24 cellular contexts compared by ENCODE assay signal in genomic region chr19:35271546-35271945, GRCh38. TPM values are rescaled to one million over a fixed set of nuclear protein-coding genes. Genes with fewer than 3 reads are reported as not detected.
A peak's percentile ranks its signal among the peaks of the same experiment; 100 is the strongest.
DNase-seq lines count a peak whose midpoint lies in the region; ATAC-seq and TF ChIP-seq lines count a peak whose summit lies in the region.
"Had no signal": no experiment of that assay in that cellular context is flagged by ENCODE, and none has a peak within 500 bp of the region (broad histone marks: within the 10 kb centered on the region; RNA-seq: fewer than 3 reads in every experiment).

No MANE protein-coding gene starts in this region.

- H3K4me2 ChIP-seq in osteoblast (ENCODE audit: insufficient read depth, low read length): no peak overlapping the region

- DNase-seq in activated T-cell treated with anti-CD3 and anti-CD28 coated beads, Interleukin-2, amount 50 U/mL, for 24 hours: no peak
- no peak for DNase-seq in activated T-cell treated with anti-CD3 and anti-CD28 coated beads, Interleukin-2, amount 50 U/mL, for 72 hours
- DNase-seq in osteoblast (ENCODE audit: insufficient read length, low spot score, missing footprints) (peak; percentile 38), HK-2 (ENCODE audit: unreplicated experiment) (no peak), kidney glomerular epithelial cell (lab: John Stamatoyannopoulos, UW) (no peak)
- DNase-seq in stimulated activated naive CD4-positive, alpha-beta T cell (lab: John Stamatoyannopoulos, UW): no peak
- DNase-seq: activated naive CD4-positive, alpha-beta T cell treated with anti-CD3 and anti-CD28 coated beads, Interleukin-2, amount 10 ng/mL, durations not matched to agents 7 days and 5 days; BE2C; glutamatergic neuron; mucosa of descending colon; NCI-H1417 treated with DMSO at 0.1 percent for 48 hours; NCI-H526; occipital lobe; retina; stimulated activated CD4-positive, alpha-beta T cell treated with anti-CD3 and anti-CD28 coated beads, Interleukin-12 subunit alpha, Interleukin-12 subunit beta, amount 100 ng/mL, for 4 hours; stimulated activated CD8-positive, alpha-beta memory T cell treated with anti-CD3 and anti-CD28 coated beads, Interleukin-4, amount 100 ng/mL, for 48 hours; SW 1271; testis had no signal

- H3K79me2 ChIP-seq in osteoblast (ENCODE audit: insufficient read depth, low read length): peaks cover 12% of the 10 kb centered on the region

- H3K36me3 Mint-ChIP-seq in activated T-cell treated with anti-CD3 and anti-CD28 coated beads, Interleukin-2, amount 50 U/mL, for 24 hours (ENCODE audit: low read depth): peaks cover 72% of the 10 kb centered on the region
- peaks cover 9 to 20% of the 10 kb centered on the region in 2 donors for H3K36me3 Mint-ChIP-seq in activated T-cell treated with anti-CD3 and anti-CD28 coated beads, Interleukin-2, amount 50 U/mL, for 72 hours (ENCODE audit: insufficient read depth in 2 of 2)
- H3K36me3 Mint-ChIP-seq in IgD-negative memory B cell: no peaks in the 10 kb centered on the region

- TF ChIP-seq CTCF in osteoblast (IDR thresholded peaks at IDR 0.05; ENCODE audit: extremely low read depth, low read depth, low read length): no peak

- peaks cover 40% of the 10 kb centered on the region for H3K36me3 ChIP-seq in osteoblast (ENCODE audit: insufficient read depth, low read length)

- no peaks in the 10 kb centered on the region for H3K9me3 Mint-ChIP-seq in activated T-cell treated with anti-CD3 and anti-CD28 coated beads, Interleukin-2, amount 50 U/mL, for 24 hours
- H3K9me3 Mint-ChIP-seq in activated T-cell treated with anti-CD3 and anti-CD28 coated beads, Interleukin-2, amount 50 U/mL, for 72 hours: no peaks in the 10 kb centered on the region
- no peaks in the 10 kb centered on the region for H3K9me3 Mint-ChIP-seq in IgD-negative memory B cell
- H3K9me3 Mint-ChIP-seq: activated naive CD4-positive, alpha-beta T cell treated with anti-CD3 and anti-CD28 coated beads, Interleukin-2, amount 10 ng/mL, durations not matched to agents 7 days and 5 days had no signal

- no peak overlapping the region for H3K4me3 Mint-ChIP-seq in activated T-cell treated with anti-CD3 and anti-CD28 coated beads, Interleukin-2, amount 50 U/mL, for 24 hours
- H3K4me3 Mint-ChIP-seq in activated T-cell treated with anti-CD3 and anti-CD28 coated beads, Interleukin-2, amount 50 U/mL, for 72 hours: no peak overlapping the region
- H3K4me3 Mint-ChIP-seq in IgD-negative memory B cell: peak overlapping the region in 1 of 4 donors; percentile 86
- H3K4me3 Mint-ChIP-seq: activated naive CD4-positive, alpha-beta T cell treated with anti-CD3 and anti-CD28 coated beads, Interleukin-2, amount 10 ng/mL, durations not matched to agents 7 days and 5 days had no signal

- H4K20me1 ChIP-seq in osteoblast (ENCODE audit: insufficient read depth, low read length): peaks cover 14% of the 10 kb centered on the region

- H3K4me1 Mint-ChIP-seq in activated T-cell treated with anti-CD3 and anti-CD28 coated beads, Interleukin-2, amount 50 U/mL, for 24 hours (ENCODE audit: low read depth): peaks cover 24% of the 10 kb centered on the region
- peaks cover 22% of the 10 kb centered on the region for H3K4me1 Mint-ChIP-seq in activated T-cell treated with anti-CD3 and anti-CD28 coated beads, Interleukin-2, amount 50 U/mL, for 72 hours (ENCODE audit: low read depth)
- peaks cover 20 to 28% (median 27%) of the 10 kb centered on the region in 3 donors for H3K4me1 Mint-ChIP-seq in IgD-negative memory B cell

- no peak overlapping the region for H3K4me3 ChIP-seq in osteoblast (ENCODE audit: insufficient read depth, low read length)
- H3K4me3 ChIP-seq: ascending aorta, mucosa of descending colon, testis had no signal

- no peaks in the 10 kb centered on the region for H3K9me3 ChIP-seq in osteoblast (ENCODE audit: low read depth, low read length)
- H3K9me3 ChIP-seq: ascending aorta, BE2C, mucosa of descending colon, testis had no signal

- ATAC-seq in activated T-cell treated with anti-CD3 and anti-CD28 coated beads, Interleukin-2, amount 50 U/mL, for 72 hours (replicated peaks in 1 of 2): no peak
- ATAC-seq: mucosa of descending colon had no signal

- peaks cover 6% of the 10 kb centered on the region for H3K4me1 ChIP-seq in osteoblast (ENCODE audit: insufficient read depth, low read length)
- H3K4me1 ChIP-seq: BE2C had no signal

- H3K27ac ChIP-seq in cingulate gyrus (ENCODE audit: low read depth, low read length): peak overlapping the region; percentile 65
- no peak overlapping the region for H3K27ac ChIP-seq in osteoblast (ENCODE audit: low read depth, low read length)
- H3K27ac ChIP-seq: ascending aorta, testis had no signal

- H3K27me3 ChIP-seq in osteoblast (ENCODE audit: insufficient read depth, low read length): no peaks in the 10 kb centered on the region
- H3K27me3 ChIP-seq: ascending aorta, BE2C, testis had no signal

- H3K27me3 Mint-ChIP-seq in activated T-cell treated with anti-CD3 and anti-CD28 coated beads, Interleukin-2, amount 50 U/mL, for 24 hours: no peaks in the 10 kb centered on the region
- H3K27me3 Mint-ChIP-seq in activated T-cell treated with anti-CD3 and anti-CD28 coated beads, Interleukin-2, amount 50 U/mL, for 72 hours (ENCODE audit: low read depth): no peaks in the 10 kb centered on the region
- peaks cover 5% of the 10 kb centered on the region for H3K27me3 Mint-ChIP-seq in IgD-negative memory B cell
- H3K27me3 Mint-ChIP-seq: activated naive CD4-positive, alpha-beta T cell treated with anti-CD3 and anti-CD28 coated beads, Interleukin-2, amount 10 ng/mL, durations not matched to agents 7 days and 5 days had no signal

- H2AFZ ChIP-seq in osteoblast (ENCODE audit: low read length): no peak overlapping the region

- H3K27ac Mint-ChIP-seq in activated T-cell treated with anti-CD3 and anti-CD28 coated beads, Interleukin-2, amount 50 U/mL, for 24 hours: peak overlapping the region; percentile 60
- H3K27ac Mint-ChIP-seq in activated T-cell treated with anti-CD3 and anti-CD28 coated beads, Interleukin-2, amount 50 U/mL, for 72 hours: no peak overlapping the region
- peak overlapping the region; percentile 69 to 95 (median 95) for H3K27ac Mint-ChIP-seq in IgD-negative memory B cell

RNA-seq across cellular contexts. Expression of gene USF2, which starts 2.8 kb away (rescaled TPM):
- total RNA-seq in activated T-cell treated with anti-CD3 and anti-CD28 coated beads, Interleukin-2, amount 50 U/mL, for 72 hours: 100 to 1,000 TPM; 202 to 212 TPM
- 11.5 TPM for polyA plus RNA-seq in IgD-negative memory B cell
- 66.2 and 74.0 TPM in 2 replicates for total RNA-seq in osteoblast

RNA-seq across cellular contexts. Expression of gene HAMP, which starts 10.8 kb away (rescaled TPM):
- 1 to 10 TPM; 1.2 to 2.4 TPM for total RNA-seq in activated T-cell treated with anti-CD3 and anti-CD28 coated beads, Interleukin-2, amount 50 U/mL, for 72 hours
- not detected for polyA plus RNA-seq in IgD-negative memory B cell
- not detected in 2 replicates for total RNA-seq in osteoblast
- total RNA-seq: ascending aorta, G401, lower leg skin, M059J, mucosa of descending colon, occipital lobe, testis had no signal

RNA-seq across cellular contexts. Expression of gene MAG, which starts 20.4 kb away (rescaled TPM):
- under 1 TPM; 0.29 to 0.83 TPM for total RNA-seq in activated T-cell treated with anti-CD3 and anti-CD28 coated beads, Interleukin-2, amount 50 U/mL, for 72 hours
- 0.25 TPM for polyA plus RNA-seq in IgD-negative memory B cell
- not detected in 2 replicates for total RNA-seq in osteoblast
- total RNA-seq: ascending aorta, G401, M059J had no signal

RNA-seq across cellular contexts. Expression of gene LSR, which starts 22.7 kb away (rescaled TPM):
- total RNA-seq in activated T-cell treated with anti-CD3 and anti-CD28 coated beads, Interleukin-2, amount 50 U/mL, for 72 hours: 10 to 100 TPM; 24.2 to 41.1 TPM
- 49.1 TPM for polyA plus RNA-seq in IgD-negative memory B cell
- total RNA-seq in osteoblast: 0.29 and 0.36 TPM in 2 replicates

RNA-seq across cellular contexts. Expression of gene FAM187B, which starts 43.0 kb away (rescaled TPM):
- not detected for total RNA-seq in activated T-cell treated with anti-CD3 and anti-CD28 coated beads, Interleukin-2, amount 50 U/mL, for 72 hours
- not detected for polyA plus RNA-seq in IgD-negative memory B cell
- not detected in 2 replicates for total RNA-seq in osteoblast
- total RNA-seq: ascending aorta, G401, lower leg skin, M059J, mucosa of descending colon, occipital lobe had no signal
